ENCODE assay signal across 8 cellular contexts in the genomic region with DNA sequence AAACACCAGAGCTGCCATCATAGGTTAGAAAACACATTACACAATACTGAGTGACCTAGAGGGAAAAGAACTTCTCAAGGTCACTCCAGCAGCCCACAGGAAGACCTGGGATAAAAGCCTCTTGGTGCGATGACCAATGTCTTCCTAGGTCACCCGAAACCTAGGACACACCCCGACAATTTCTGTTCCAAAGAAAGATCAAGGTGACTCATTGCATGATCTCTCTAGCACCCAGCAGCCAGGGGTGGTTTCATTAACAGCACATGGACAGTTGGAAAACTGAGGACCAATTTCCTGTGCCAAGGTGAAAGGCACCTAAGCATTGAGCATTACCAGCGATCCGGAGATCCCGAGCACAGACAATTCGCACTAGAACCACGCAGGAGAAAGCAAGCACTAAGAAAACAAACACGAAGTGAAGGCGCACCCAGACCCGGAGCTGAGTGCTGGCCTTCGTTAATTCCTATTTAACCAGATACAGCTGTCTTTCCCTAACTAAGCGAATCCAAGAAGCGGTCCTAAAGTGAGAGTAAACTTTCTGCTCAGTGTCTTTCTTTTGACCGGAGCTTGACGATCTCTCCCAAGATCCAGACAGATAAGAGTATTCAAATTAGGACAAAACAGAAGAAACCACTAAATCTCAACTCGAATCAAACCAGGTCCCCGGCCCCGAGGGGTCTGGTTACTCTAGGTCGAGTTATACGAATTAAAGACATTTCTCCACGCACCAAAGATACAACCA. TPM values are rescaled to one million over a fixed set of nuclear protein-coding genes. Genes with fewer than 3 reads are reported as not detected.
DNase-seq lines count a peak whose midpoint lies in the region; ATAC-seq and TF ChIP-seq lines count a peak whose summit lies in the region.

No MANE protein-coding gene starts in this region.

- no peak for ATAC-seq in GM21723 (IDR thresholded peaks at IDR 0.05; ENCODE audit: unreplicated experiment)
- no peak for ATAC-seq in GM21717 (IDR thresholded peaks at IDR 0.05; ENCODE audit: unreplicated experiment)

- no peaks in the 10 kb centered on the region for H3K9me3 ChIP-seq in esophagus (ENCODE audit: control insufficient read depth in 2 of 2, insufficient read depth in 1 of 2, low read depth in 1 of 2, low read length in 1 of 2)

- peak overlapping the region; percentile 66 for H3K4me3 Mint-ChIP-seq in activated CD4-positive, alpha-beta T cell treated with anti-CD3 and anti-CD28 coated beads, Interleukin-2, amount 10 ng/mL, durations not matched to agents 7 days and 5 days
- H3K4me3 Mint-ChIP-seq in nephron, result peak overlapping the region; percentile 85 to 94 (median 92)

- no peaks in the 10 kb centered on the region for H3K36me3 Mint-ChIP-seq in activated CD4-positive, alpha-beta T cell treated with anti-CD3 and anti-CD28 coated beads, Interleukin-2, amount 10 ng/mL, durations not matched to agents 7 days and 5 days (ENCODE audit: low read depth)
- H3K36me3 Mint-ChIP-seq in nephron (ENCODE audit: low read depth), result no peaks in the 10 kb centered on the region

- CTCF ChIA-PET in activated CD4-positive, alpha-beta T cell treated with anti-CD3 and anti-CD28 coated beads, Interleukin-2, amount 10 ng/mL, durations not matched to agents 7 days and 5 days (lab: Charles Lee), result interaction anchor here (1.6 kb wide), 1 partner anchor 9 kb away, joined by 3 read pairs; no protein-coding TSS in a partner anchor

- H3K4me1 ChIP-seq in esophagus (ENCODE audit: control insufficient read depth in 2 of 2, insufficient read depth in 2 of 2, low read length in 1 of 2), result no peaks in the 10 kb centered on the region

- no peaks in the 10 kb centered on the region for H3K36me3 ChIP-seq in esophagus (ENCODE audit: control insufficient read depth in 2 of 2, insufficient read depth in 2 of 2, low read length in 1 of 2)

- POLR2A ChIA-PET in activated CD4-positive, alpha-beta T cell treated with anti-CD3 and anti-CD28 coated beads, Interleukin-2, amount 10 ng/mL, durations not matched to agents 7 days and 5 days (lab: Charles Lee), result no interaction called here

- H3K27ac ChIP-seq in esophagus (ENCODE audit: low read depth in 2 of 2, low read length in 1 of 2), result peak overlapping the region; percentile 50 to 74

- peaks cover 67% of the 10 kb centered on the region for H3K27me3 Mint-ChIP-seq in activated CD4-positive, alpha-beta T cell treated with anti-CD3 and anti-CD28 coated beads, Interleukin-2, amount 10 ng/mL, durations not matched to agents 7 days and 5 days
- peaks cover 57% of the 10 kb centered on the region for H3K27me3 Mint-ChIP-seq in nephron (ENCODE audit: low read depth)

- H3K27me3 ChIP-seq in esophagus (ENCODE audit: control insufficient read depth in 1 of 2, insufficient read depth in 2 of 2, low read length in 2 of 2), result peaks cover 0 to 2% of the 10 kb centered on the region in 2 donors

- H3K4me3 ChIP-seq in esophagus (ENCODE audit: low read depth in 1 of 2, low read length in 2 of 2), result peak overlapping the region; percentile 49 to 65

- H3K9me3 Mint-ChIP-seq in activated CD4-positive, alpha-beta T cell treated with anti-CD3 and anti-CD28 coated beads, Interleukin-2, amount 10 ng/mL, durations not matched to agents 7 days and 5 days, result no peaks in the 10 kb centered on the region
- no peaks in the 10 kb centered on the region for H3K9me3 Mint-ChIP-seq in nephron

- no peak overlapping the region for H3K27ac Mint-ChIP-seq in activated CD4-positive, alpha-beta T cell treated with anti-CD3 and anti-CD28 coated beads, Interleukin-2, amount 10 ng/mL, durations not matched to agents 7 days and 5 days
- H3K27ac Mint-ChIP-seq in nephron, result peak overlapping the region; percentile 56 to 77 (median 63)

- TF ChIP-seq CTCF in nephron (IDR thresholded peaks at IDR 0.05; ENCODE audit: unreplicated experiment in 3 of 3), result no peak

- peaks cover 14% of the 10 kb centered on the region for H3K4me1 Mint-ChIP-seq in activated CD4-positive, alpha-beta T cell treated with anti-CD3 and anti-CD28 coated beads, Interleukin-2, amount 10 ng/mL, durations not matched to agents 7 days and 5 days
- H3K4me1 Mint-ChIP-seq in nephron, result peaks cover 29% of the 10 kb centered on the region

- DNase-seq in activated CD4-positive, alpha-beta T cell treated with anti-CD3 and anti-CD28 coated beads, Interleukin-2, amount 10 ng/mL, durations not matched to agents 7 days and 5 days, result no peak
- no peak for DNase-seq in activated CD4-positive, alpha-beta T cell treated with anti-CD3 and anti-CD28 coated beads, Interleukin-2, amount 50 U/mL, for 1 hour
- peak; percentile 13 for DNase-seq in RPMI7951 (ENCODE audit: low read depth)
- no peak for DNase-seq in midbrain (lab: John Stamatoyannopoulos, UW)

- 7 to 8% methylated on average over 22 of the region's 22 CpGs for WGBS in esophagus, 2 donors

RNA-seq across cellular contexts. Expression of gene CACNB4, which starts 1.4 kb away (rescaled TPM):
- total RNA-seq in activated CD4-positive, alpha-beta T cell treated with anti-CD3 and anti-CD28 coated beads, Interleukin-2, amount 10 ng/mL, durations not matched to agents 7 days and 5 days, result under 1 TPM; 0.12 to 0.21 TPM
- 0.10 and 0.12 TPM in 2 replicates for total RNA-seq in RPMI7951 (2014; rRNA removed; shearing (Covaris generic))
- polyA plus RNA-seq in esophagus, result 1 to 10 TPM; 1.2 to 1.3 TPM
